35 cellular contexts compared by ENCODE assay signal in genomic region chr20:57819981-57820380, GRCh38.
"Had no signal": no experiment of that assay in that cellular context is flagged by ENCODE, and none has a peak within 500 bp of the region (broad histone marks: within the 10 kb centered on the region; RNA-seq: fewer than 3 reads in every experiment).

No MANE protein-coding gene starts in this region.

- ATAC-seq: activated CD8-positive, alpha-beta T cell treated with anti-CD3 and anti-CD28 coated beads for 36 hours; activated T-cell treated with anti-CD3 and anti-CD28 coated beads, Interleukin-2, amount 50 U/mL, for 4 hours; activated T-helper 17 cell treated with anti-CD3 and anti-CD28 coated beads, Interleukin-2, amount 50 U/mL, for 72 hours; foreskin keratinocyte; gastrocnemius medialis; heart left ventricle; T-cell; WTC11 had no signal

- FAIRE-seq: astrocyte, TTC549 had no signal

- DNase-seq: activated CD4-positive, alpha-beta T cell treated with anti-CD3 and anti-CD28 coated beads for 1 hour; activated CD4-positive, alpha-beta T cell treated with anti-CD3 and anti-CD28 coated beads for 4 hours; activated CD4-positive, alpha-beta T cell treated with anti-CD3 and anti-CD28 coated beads, Interleukin-2, amount 10 ng/mL, durations not matched to agents 7 days and 5 days; activated CD4-positive, alpha-beta T cell treated with anti-CD3 and anti-CD28 coated beads, Interleukin-2, amount 50 U/mL, for 48 hours; activated CD8-positive, alpha-beta memory T cell treated with anti-CD3 and anti-CD28 coated beads for 24 hours; activated CD8-positive, alpha-beta T cell treated with anti-CD3 and anti-CD28 coated beads for 36 hours; activated effector memory CD4-positive, alpha-beta T cell treated with Interleukin-2 at 50 U/mL for 16 hours; activated gamma-delta T cell treated with Interleukin-2 at 50 U/mL for 16 hours; activated naive CD4-positive, alpha-beta T cell treated with anti-CD3 and anti-CD28 coated beads, Interleukin-2, amount 50 U/mL, for 16 hours; activated naive CD4-positive, alpha-beta T cell treated with Interleukin-2 at 50 U/mL for 16 hours; activated T-cell treated with anti-CD3 and anti-CD28 coated beads, Interleukin-2, amount 50 U/mL, for 4 hours; amniotic stem cell; anterior cingulate cortex; brain microvascular endothelial cell; dorsolateral prefrontal cortex; effector memory CD4-positive, alpha-beta T cell; erythroblast; foreskin keratinocyte; gastrocnemius medialis; glutamatergic neuron; heart left ventricle; T-cell had no signal

- H3K4me1 Mint-ChIP-seq: activated CD4-positive, alpha-beta T cell treated with anti-CD3 and anti-CD28 coated beads, Interleukin-2, amount 10 ng/mL, durations not matched to agents 7 days and 5 days; activated T-helper 17 cell treated with anti-CD3 and anti-CD28 coated beads, Interleukin-2, amount 50 U/mL, for 72 hours; central memory CD8-positive, alpha-beta T cell; endodermal cell; T-cell had no signal

- H3K9me3 ChIP-seq: esophagus muscularis mucosa, gastrocnemius medialis, heart left ventricle had no signal

- H3K4me1 ChIP-seq: foreskin keratinocyte, gastrocnemius medialis, heart left ventricle had no signal

- H3K36me3 Mint-ChIP-seq: activated naive CD8-positive, alpha-beta T cell; T-cell; WTC11 had no signal

- H3K4me3 Mint-ChIP-seq: activated CD4-positive, alpha-beta T cell treated with anti-CD3 and anti-CD28 coated beads, Interleukin-2, amount 10 ng/mL, durations not matched to agents 7 days and 5 days; activated CD8-positive, alpha-beta T cell treated with anti-CD3 and anti-CD28 coated beads for 36 hours; activated naive CD8-positive, alpha-beta T cell; activated T-cell treated with anti-CD3 and anti-CD28 coated beads, Interleukin-2, amount 50 U/mL, for 4 hours; activated T-helper 17 cell treated with anti-CD3 and anti-CD28 coated beads, Interleukin-2, amount 50 U/mL, for 72 hours; central memory CD8-positive, alpha-beta T cell; dendritic cell treated with granulocyte-macrophage colony-stimulating factor and Interleukin-4, amounts not matched to agents 40 ng/mL and 50 ng/mL, for 4 days; endodermal cell; T-cell; T-helper 1 cell treated with Interleukin-12 subunit alpha and Interleukin-12 subunit beta and Interleukin-4 antibody, amounts not matched to agents 30 μg/mL and 1 μg/mL, for 36 hours; T-helper 2 cell treated with Interferon-gamma antibody and Interleukin-4, amounts not matched to agents 5 μg/mL and 100 μg/mL, for 36 hours; WTC11 had no signal

- H3K27ac ChIP-seq: brain microvascular endothelial cell, coronary artery, dorsolateral prefrontal cortex, esophagus muscularis mucosa, foreskin keratinocyte, gastrocnemius medialis, heart left ventricle, VCaP had no signal

- H3K36me3 ChIP-seq: brain microvascular endothelial cell, esophagus muscularis mucosa, gastrocnemius medialis, heart left ventricle had no signal

- H3K27me3 Mint-ChIP-seq: activated naive CD8-positive, alpha-beta T cell had no signal

- H3K27me3 ChIP-seq: gastrocnemius medialis had no signal

- H3K4me3 ChIP-seq: coronary artery, dorsolateral prefrontal cortex, esophagus muscularis mucosa, gastrocnemius medialis, heart left ventricle had no signal

- H3K27ac Mint-ChIP-seq: activated CD4-positive, alpha-beta T cell treated with anti-CD3 and anti-CD28 coated beads, Interleukin-2, amount 10 ng/mL, durations not matched to agents 7 days and 5 days; activated CD8-positive, alpha-beta T cell treated with anti-CD3 and anti-CD28 coated beads for 36 hours; activated naive CD8-positive, alpha-beta T cell; activated T-helper 17 cell treated with anti-CD3 and anti-CD28 coated beads, Interleukin-2, amount 50 U/mL, for 72 hours; dendritic cell treated with granulocyte-macrophage colony-stimulating factor and Interleukin-4, amounts not matched to agents 40 ng/mL and 50 ng/mL, for 4 days; endodermal cell; T-cell; T-helper 1 cell treated with Interleukin-12 subunit alpha and Interleukin-12 subunit beta and Interleukin-4 antibody, amounts not matched to agents 30 μg/mL and 1 μg/mL, for 36 hours; T-helper 2 cell treated with Interferon-gamma antibody and Interleukin-4, amounts not matched to agents 5 μg/mL and 100 μg/mL, for 36 hours; WTC11 had no signal

- H3K9me3 Mint-ChIP-seq: activated CD4-positive, alpha-beta T cell treated with anti-CD3 and anti-CD28 coated beads, Interleukin-2, amount 10 ng/mL, durations not matched to agents 7 days and 5 days; activated CD8-positive, alpha-beta T cell treated with anti-CD3 and anti-CD28 coated beads for 36 hours; activated T-cell treated with anti-CD3 and anti-CD28 coated beads, Interleukin-2, amount 50 U/mL, for 4 hours; activated T-helper 17 cell treated with anti-CD3 and anti-CD28 coated beads, Interleukin-2, amount 50 U/mL, for 72 hours; central memory CD8-positive, alpha-beta T cell; dendritic cell treated with granulocyte-macrophage colony-stimulating factor and Interleukin-4, amounts not matched to agents 40 ng/mL and 50 ng/mL, for 4 days; endodermal cell; T-cell; T-helper 1 cell treated with Interleukin-12 subunit alpha and Interleukin-12 subunit beta and Interleukin-4 antibody, amounts not matched to agents 30 μg/mL and 1 μg/mL, for 36 hours; T-helper 2 cell treated with Interferon-gamma antibody and Interleukin-4, amounts not matched to agents 5 μg/mL and 100 μg/mL, for 36 hours; WTC11 had no signal
